In the genomic region with DNA sequence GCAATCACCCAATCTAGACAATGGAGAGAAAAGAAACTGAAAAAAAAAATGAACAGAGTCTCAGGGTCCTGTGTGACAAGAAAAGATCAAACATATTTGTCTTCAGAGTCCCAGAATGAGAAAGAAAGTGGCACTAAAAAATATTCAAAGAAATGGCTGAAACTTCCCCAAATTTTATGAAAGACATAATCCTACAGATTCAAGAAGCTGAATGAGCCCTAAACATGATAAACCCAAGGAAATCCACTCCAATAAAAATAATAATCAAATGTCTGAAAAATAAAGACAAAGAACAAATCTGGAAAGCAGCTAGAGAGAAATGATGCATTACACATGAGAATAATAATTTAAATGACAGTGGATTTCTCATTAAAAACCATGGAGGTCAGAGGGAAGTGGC, we compare ENCODE assay signal across 9 cellular contexts.
"Had no signal": no experiment of that assay in that cellular context is flagged by ENCODE, and none has a peak within 500 bp of the region (broad histone marks: within the 10 kb centered on the region; RNA-seq: fewer than 3 reads in every experiment).

No MANE protein-coding gene starts in this region.

- FAIRE-seq: HepG2, HTR-8/SVneo, K562 had no signal

- H3K27ac Mint-ChIP-seq: IgD-negative memory B cell had no signal

- H3K4me2 ChIP-seq: KMS-11 had no signal

- ATAC-seq: HepG2, K562 had no signal

- H3K27ac ChIP-seq: HL-60, KMS-11 had no signal

- H3K4me1 Mint-ChIP-seq: IgD-negative memory B cell had no signal

- DNase-seq: IMR-90, KBM-7, KG1 had no signal

- H3K4me3 Mint-ChIP-seq: IgD-negative memory B cell had no signal

- H3K4me3 ChIP-seq: K562 had no signal
